Comparison of ENCODE assay signal across 11 cellular contexts in the genomic region with DNA sequence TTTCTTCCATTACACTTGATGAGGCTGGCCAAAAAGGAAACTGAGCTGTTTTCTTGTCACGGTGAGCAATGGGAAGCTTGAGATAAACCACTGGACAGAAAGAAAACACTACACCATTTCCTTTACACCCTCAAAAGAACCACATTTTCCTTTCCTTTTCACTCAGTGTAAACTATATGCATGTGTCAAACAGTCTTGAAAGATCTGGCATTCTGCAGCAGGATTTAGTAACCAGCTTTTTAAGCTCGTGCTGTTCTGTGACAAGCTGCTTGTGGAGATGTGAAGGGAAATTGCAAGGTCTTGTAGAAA.
DNase-seq lines count a peak whose midpoint lies in the region; ATAC-seq and TF ChIP-seq lines count a peak whose summit lies in the region.
"Had no signal": no experiment of that assay in that cellular context is flagged by ENCODE, and none has a peak within 500 bp of the region (broad histone marks: within the 10 kb centered on the region; RNA-seq: fewer than 3 reads in every experiment).

No MANE protein-coding gene starts in this region.

- H2AFZ ChIP-seq in hepatocyte (no peak overlapping the region), neural progenitor cell (replicated peaks) (no peak overlapping the region)

- H3K9me2 ChIP-seq in hepatocyte (replicated peaks; ENCODE audit: insufficient read depth), result no peaks in the 10 kb centered on the region

- H3K36me3 ChIP-seq in hepatocyte (replicated peaks; ENCODE audit: insufficient read depth, low read depth) (no peaks in the 10 kb centered on the region), neural progenitor cell (no peaks in the 10 kb centered on the region)
- H3K36me3 ChIP-seq: pancreas had no signal

- no peaks in the 10 kb centered on the region for H3K9me3 Mint-ChIP-seq in activated CD8-positive, alpha-beta T cell treated with anti-CD3 and anti-CD28 coated beads, Interleukin-2, amount 10 ng/mL, durations not matched to agents 7 days and 5 days (ENCODE audit: insufficient read depth)
- H3K9me3 Mint-ChIP-seq in type B pancreatic cell, result peaks cover 4% of the 10 kb centered on the region
- no peaks in the 10 kb centered on the region for H3K9me3 Mint-ChIP-seq in neural progenitor cell

- 13% methylated on average over 2 of the region's 2 CpGs for WGBS in hepatocyte (ENCODE audit: low lambda C conversion rate, missing lambda C conversion rate)

- H3K27ac Mint-ChIP-seq in activated CD8-positive, alpha-beta T cell treated with anti-CD3 and anti-CD28 coated beads, Interleukin-2, amount 10 ng/mL, durations not matched to agents 7 days and 5 days, result peak overlapping the region; percentile 86
- peak overlapping the region; percentile 61 for H3K27ac Mint-ChIP-seq in type B pancreatic cell
- H3K27ac Mint-ChIP-seq in neural progenitor cell, result no peak overlapping the region

- H3F3A ChIP-seq in neural progenitor cell (ENCODE audit: low read depth), result peaks cover 12% of the 10 kb centered on the region

- H3K36me3 Mint-ChIP-seq in activated CD8-positive, alpha-beta T cell treated with anti-CD3 and anti-CD28 coated beads, Interleukin-2, amount 10 ng/mL, durations not matched to agents 7 days and 5 days (ENCODE audit: low read depth), result no peaks in the 10 kb centered on the region
- H3K36me3 Mint-ChIP-seq in type B pancreatic cell (peaks cover 7% of the 10 kb centered on the region), neural progenitor cell (peaks cover 9% of the 10 kb centered on the region)

- no peaks in the 10 kb centered on the region for H3K27me3 Mint-ChIP-seq in activated CD8-positive, alpha-beta T cell treated with anti-CD3 and anti-CD28 coated beads, Interleukin-2, amount 10 ng/mL, durations not matched to agents 7 days and 5 days (ENCODE audit: low read depth)
- H3K27me3 Mint-ChIP-seq in type B pancreatic cell, result no peaks in the 10 kb centered on the region
- H3K27me3 Mint-ChIP-seq in neural progenitor cell (ENCODE audit: insufficient read depth, low read depth), result no peaks in the 10 kb centered on the region

- H3K9me3 ChIP-seq in hepatocyte (ENCODE audit: low read depth) (no peaks in the 10 kb centered on the region), neural progenitor cell (ENCODE audit: low read depth) (no peaks in the 10 kb centered on the region)
- H3K9me3 ChIP-seq: pancreas had no signal

- H4K20me1 ChIP-seq in hepatocyte (ENCODE audit: insufficient read depth, poor library complexity, severe bottlenecking), result no peaks in the 10 kb centered on the region
- no peaks in the 10 kb centered on the region for H4K20me1 ChIP-seq in neural progenitor cell (ENCODE audit: low read depth)

- H3K4me2 ChIP-seq in hepatocyte (peak overlapping the region; percentile 58), neural progenitor cell (no peak overlapping the region)

- H3K4me3 ChIP-seq in hepatocyte (no peak overlapping the region), neural progenitor cell (no peak overlapping the region)
- H3K4me3 ChIP-seq: pancreas had no signal

- TF ChIP-seq CTCF in hepatocyte (IDR thresholded peaks at IDR 0.05; ENCODE audit: poor library complexity) (no peak), type B pancreatic cell (conservative IDR thresholded peaks at IDR 0.05) (no peak), neural progenitor cell (IDR thresholded peaks at IDR 0.05) (no peak)

- H3K27me3 ChIP-seq in hepatocyte (no peaks in the 10 kb centered on the region), neural progenitor cell (no peaks in the 10 kb centered on the region)
- H3K27me3 ChIP-seq: pancreas had no signal

- H3K27ac ChIP-seq in hepatocyte (peak overlapping the region; percentile 41), neural progenitor cell (no peak overlapping the region)
- H3K27ac ChIP-seq: pancreas had no signal

- peaks cover 20% of the 10 kb centered on the region for H3K4me1 Mint-ChIP-seq in activated CD8-positive, alpha-beta T cell treated with anti-CD3 and anti-CD28 coated beads, Interleukin-2, amount 10 ng/mL, durations not matched to agents 7 days and 5 days (ENCODE audit: low read depth)
- peaks cover 47% of the 10 kb centered on the region for H3K4me1 Mint-ChIP-seq in type B pancreatic cell (ENCODE audit: unreplicated experiment)
- H3K4me1 Mint-ChIP-seq in neural progenitor cell, result peaks cover 49% of the 10 kb centered on the region

- CTCF ChIA-PET in activated CD8-positive, alpha-beta T cell treated with anti-CD3 and anti-CD28 coated beads, Interleukin-2, amount 10 ng/mL, durations not matched to agents 7 days and 5 days (lab: Charles Lee), result no interaction called here

- H3K79me2 ChIP-seq in hepatocyte (no peaks in the 10 kb centered on the region), neural progenitor cell (ENCODE audit: low read depth) (no peaks in the 10 kb centered on the region)

- peak; percentile 84 for ATAC-seq in activated CD8-positive, alpha-beta T cell treated with anti-CD3 and anti-CD28 coated beads, Interleukin-2, amount 10 ng/mL, durations not matched to agents 7 days and 5 days
- ATAC-seq: Panc1 had no signal

- peak; percentile 3 for DNase-seq in stimulated activated CD4-positive, alpha-beta T cell treated with anti-CD3 and anti-CD28 coated beads, Interleukin-1b, Interleukin-23, amount 100 ng/mL, for 48 hours
- DNase-seq in stimulated activated CD4-positive, alpha-beta T cell treated with anti-CD3 and anti-CD28 coated beads, Interleukin-12 subunit alpha, Interleukin-12 subunit beta, amount 100 ng/mL, for 4 hours, result no peak
- peak; percentile 37 for DNase-seq in activated CD8-positive, alpha-beta T cell treated with anti-CD3 and anti-CD28 coated beads, Interleukin-2, amount 10 ng/mL, durations not matched to agents 7 days and 5 days
- DNase-seq in hepatocyte (ENCODE audit: low spot score), result no peak
- no peak for DNase-seq in type B pancreatic cell (ENCODE audit: extremely low spot score, unreplicated experiment)
- no peak for DNase-seq in HuH-7 (ENCODE audit: low spot score)
- no peak for DNase-seq in retina
- no peak for DNase-seq in neural progenitor cell (ENCODE audit: low spot score)
- DNase-seq: C1 segment of cervical spinal cord, pancreas had no signal

- peaks cover 30% of the 10 kb centered on the region for H3K4me1 ChIP-seq in hepatocyte (ENCODE audit: insufficient read depth)
- peaks cover 20% of the 10 kb centered on the region for H3K4me1 ChIP-seq in neural progenitor cell

- POLR2A ChIA-PET in activated CD8-positive, alpha-beta T cell treated with anti-CD3 and anti-CD28 coated beads, Interleukin-2, amount 10 ng/mL, durations not matched to agents 7 days and 5 days (lab: Charles Lee), result no interaction called here

- peak overlapping the region; percentile 38 for H3K4me3 Mint-ChIP-seq in activated CD8-positive, alpha-beta T cell treated with anti-CD3 and anti-CD28 coated beads, Interleukin-2, amount 10 ng/mL, durations not matched to agents 7 days and 5 days
- peak overlapping the region; percentile 58 for H3K4me3 Mint-ChIP-seq in type B pancreatic cell
- no peak overlapping the region for H3K4me3 Mint-ChIP-seq in neural progenitor cell

- no peak overlapping the region for H3K9ac ChIP-seq in neural progenitor cell

Comparison
In these comparisons a context has a peak if more than half of its experiments do, and no peak if none do; other contexts are left out.
1. DNase-seq: peak in stimulated activated CD4-positive, alpha-beta T cell treated with anti-CD3 and anti-CD28 coated beads, Interleukin-1b, Interleukin-23, amount 100 ng/mL, for 48 hours (single experiment) and activated CD8-positive, alpha-beta T cell treated with anti-CD3 and anti-CD28 coated beads, Interleukin-2, amount 10 ng/mL, durations not matched to agents 7 days and 5 days (single experiment); none in stimulated activated CD4-positive, alpha-beta T cell treated with anti-CD3 and anti-CD28 coated beads, Interleukin-12 subunit alpha, Interleukin-12 subunit beta, amount 100 ng/mL, for 4 hours (single experiment), hepatocyte (single experiment), type B pancreatic cell (single experiment), HuH-7 (single experiment), retina (single experiment) and neural progenitor cell (single experiment).